ENCODE assay signal across 15 cellular contexts in the genomic region with DNA sequence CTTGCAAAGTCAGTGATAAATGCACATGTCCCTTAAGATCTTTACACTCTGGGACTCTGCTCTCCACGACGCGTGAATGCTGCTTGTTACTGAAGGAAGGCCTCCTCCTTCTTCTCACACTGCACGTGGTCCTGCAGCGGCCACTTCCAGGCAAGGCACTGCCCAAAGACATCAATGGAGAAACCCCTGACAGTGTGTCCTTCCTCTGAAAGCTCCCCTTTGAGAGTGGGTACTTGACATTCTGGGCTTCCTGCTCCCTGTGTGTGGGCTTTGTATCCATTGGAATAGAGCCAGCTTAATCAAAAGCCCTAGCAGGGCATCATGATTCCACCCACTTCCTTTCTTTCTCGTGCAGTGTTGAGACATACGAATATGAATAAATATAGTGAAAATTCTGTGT.
DNase-seq lines count a peak whose midpoint lies in the region; ATAC-seq and TF ChIP-seq lines count a peak whose summit lies in the region.
"Had no signal": no experiment of that assay in that cellular context is flagged by ENCODE, and none has a peak within 500 bp of the region (broad histone marks: within the 10 kb centered on the region; RNA-seq: fewer than 3 reads in every experiment).

No MANE protein-coding gene starts in this region.

- intact Hi-C loops in natural killer cell (cut with micrococcal nuclease) = no loop called here

- no peaks in the 10 kb centered on the region for H3K9me3 Mint-ChIP-seq in natural killer cell treated with Interleukin-12 subunit alpha and Interleukin-12 subunit beta and Interleukin-15 and Interleukin-18, amount 100 ng/mL, for 72 hours
- no peaks in the 10 kb centered on the region for H3K9me3 Mint-ChIP-seq in natural killer cell
- H3K9me3 Mint-ChIP-seq: activated T-helper 17 cell treated with anti-CD3 and anti-CD28 coated beads, Interleukin-2, amount 50 U/mL, for 72 hours; immature natural killer cell; type B pancreatic cell had no signal

- ATAC-seq in natural killer cell treated with Interleukin-12 subunit alpha and Interleukin-12 subunit beta and Interleukin-15 and Interleukin-18, amount 100 ng/mL, for 72 hours = no peak
- ATAC-seq in natural killer cell (no peak), GM21737 (IDR thresholded peaks at IDR 0.05; ENCODE audit: unreplicated experiment) (no peak), HG02970 (IDR thresholded peaks at IDR 0.05; ENCODE audit: low FRiP score, unreplicated experiment) (no peak)
- ATAC-seq: activated T-helper 17 cell treated with anti-CD3 and anti-CD28 coated beads, Interleukin-2, amount 50 U/mL, for 72 hours; body of pancreas had no signal

- peaks cover 0 to 10% of the 10 kb centered on the region in 2 donors for H3K4me1 Mint-ChIP-seq in natural killer cell treated with Interleukin-12 subunit alpha and Interleukin-12 subunit beta and Interleukin-15 and Interleukin-18, amount 100 ng/mL, for 72 hours (ENCODE audit: low read depth in 2 of 2)
- H3K4me1 Mint-ChIP-seq in natural killer cell = no peaks in the 10 kb centered on the region
- H3K4me1 Mint-ChIP-seq: activated T-helper 17 cell treated with anti-CD3 and anti-CD28 coated beads, Interleukin-2, amount 50 U/mL, for 72 hours; immature natural killer cell had no signal

- no peak for TF ChIP-seq CTCF in natural killer cell (IDR thresholded peaks at IDR 0.05)

- H3K36me3 Mint-ChIP-seq in natural killer cell treated with Interleukin-12 subunit alpha and Interleukin-12 subunit beta and Interleukin-15 and Interleukin-18, amount 100 ng/mL, for 72 hours = no peaks in the 10 kb centered on the region
- H3K36me3 Mint-ChIP-seq in natural killer cell = no peaks in the 10 kb centered on the region
- H3K36me3 Mint-ChIP-seq: immature natural killer cell, type B pancreatic cell had no signal

- peak overlapping the region in 1 of 2 donors; percentile 9 for H3K27ac Mint-ChIP-seq in natural killer cell treated with Interleukin-12 subunit alpha and Interleukin-12 subunit beta and Interleukin-15 and Interleukin-18, amount 100 ng/mL, for 72 hours
- H3K27ac Mint-ChIP-seq in natural killer cell = no peak overlapping the region
- H3K27ac Mint-ChIP-seq: activated T-helper 17 cell treated with anti-CD3 and anti-CD28 coated beads, Interleukin-2, amount 50 U/mL, for 72 hours; type B pancreatic cell had no signal

- peak overlapping the region; percentile 21 for H3K4me3 Mint-ChIP-seq in natural killer cell treated with Interleukin-12 subunit alpha and Interleukin-12 subunit beta and Interleukin-15 and Interleukin-18, amount 100 ng/mL, for 72 hours
- no peak overlapping the region for H3K4me3 Mint-ChIP-seq in natural killer cell
- H3K4me3 Mint-ChIP-seq: activated T-helper 17 cell treated with anti-CD3 and anti-CD28 coated beads, Interleukin-2, amount 50 U/mL, for 72 hours; immature natural killer cell; type B pancreatic cell had no signal

- no peak for DNase-seq in natural killer cell treated with Interleukin-12 subunit alpha and Interleukin-12 subunit beta and Interleukin-15 and Interleukin-18, amount 100 ng/mL, for 72 hours (ENCODE audit: low spot score)
- DNase-seq in natural killer cell = no peak
- peak; percentile 78 for DNase-seq in NCI-H748 (lab: John Stamatoyannopoulos, UW; ENCODE audit: unreplicated experiment)
- peak; percentile 49 for DNase-seq in epidermal melanocyte (ENCODE audit: insufficient read length, low spot score)
- DNase-seq in superior temporal gyrus (ENCODE audit: extremely low spot score) = peak; percentile 34
- no peak for DNase-seq in NCI-H226
- DNase-seq: activated CD4-positive, alpha-beta T cell treated with anti-CD3 and anti-CD28 coated beads, Interleukin-2, amount 50 U/mL, for 1 hour; body of pancreas; immature natural killer cell; RPMI8226; T1000 had no signal

- peaks cover 26 to 27% of the 10 kb centered on the region in 2 donors for H3K27me3 Mint-ChIP-seq in natural killer cell treated with Interleukin-12 subunit alpha and Interleukin-12 subunit beta and Interleukin-15 and Interleukin-18, amount 100 ng/mL, for 72 hours
- H3K27me3 Mint-ChIP-seq in natural killer cell (ENCODE audit: low read depth in 2 of 2) = peaks cover 19 to 43% of the 10 kb centered on the region in 2 donors

Comparison
In these comparisons a context has a peak if more than half of its experiments do, and no peak if none do; other contexts are left out.
1. DNase-seq: peak in NCI-H748 (single experiment), epidermal melanocyte (single experiment) and superior temporal gyrus (single experiment); none in natural killer cell treated with Interleukin-12 subunit alpha and Interleukin-12 subunit beta and Interleukin-15 and Interleukin-18, amount 100 ng/mL, for 72 hours (single experiment), natural killer cell (single experiment) and NCI-H226 (single experiment).